In genomic region chr9:127451681-127452480, GRCh38 we compare ENCODE assay signal across 8 cellular contexts.
DNase-seq lines count a peak whose midpoint lies in the region; TF ChIP-seq lines count a peak whose summit lies in the region.

No MANE protein-coding gene starts in this region.

- H3K9me3 ChIP-seq in HEK293 (ENCODE audit: control insufficient read depth, insufficient read depth, low read depth, low read length) = no peaks in the 10 kb centered on the region

- H3K4me3 ChIP-seq in HEK293 (ENCODE audit: low read depth, low read length) = peak overlapping the region; percentile 90
- peak overlapping the region; percentile 90 for H3K4me3 ChIP-seq in coronary artery

- no peaks in the 10 kb centered on the region for H3K4me1 ChIP-seq in HEK293 (ENCODE audit: control insufficient read depth, insufficient read depth, low read length)

- CTCF ChIA-PET in HEK293 (lab: Yijun Ruan, JAX) = interaction anchor here (0.6 to 1.1 kb wide), 3 partner anchors 53 to 283 kb away, joined by 3 read pairs; partner anchors contain the start of gene TOR2A

- peak overlapping the region; percentile 98; the same call in 1 of the 2 replicates for H3K27ac ChIP-seq in HEK293 (ENCODE audit: extremely low read depth, low read depth, low read length)
- peak overlapping the region; percentile 97 to 98 for H3K27ac ChIP-seq in coronary artery

- TF ChIP-seq CTCF in HEK293 (tag by site-specific recombination; IDR thresholded peaks at IDR 0.05) = no peak
- no peak for TF ChIP-seq CTCF in coronary artery (IDR thresholded peaks at IDR 0.05)

- POLR2A ChIA-PET in HEK293 (lab: Yijun Ruan, JAX) = interaction anchor here (0.6 to 4.0 kb wide), 32 partner anchors 10 to 537 kb away, joined by 3 to 46 read pairs (median 4); partner anchors contain the start of genes RALGPS1, SLC2A8, ST6GALNAC6 and TOR2A

- H3K36me3 ChIP-seq in HEK293 (ENCODE audit: control insufficient read depth in 2 of 2, insufficient read depth in 1 of 2, low read length in 2 of 2) = peaks cover 5 to 65% of the 10 kb centered on the region in 2 experiments; a peak in 2 of 3 replicates

- DNase-seq in GM03348 (ENCODE audit: low spot score) = peak; percentile 74
- DNase-seq in NCI-H1105 (lab: John Stamatoyannopoulos, UW) = peak; percentile 38
- peak; percentile 53 for DNase-seq in activated CD4-positive, CD25-positive, alpha-beta regulatory T cell treated with anti-CD3 and anti-CD28 coated beads, Interleukin-2, amount 50 U/mL, for 72 hours
- DNase-seq in coronary artery (ENCODE audit: low spot score) = peak; percentile 84
- DNase-seq in left kidney (ENCODE audit: low read depth, low spot score) = peak; percentile 70
- DNase-seq in stimulated activated CD4-positive, alpha-beta T cell treated with anti-CD3 and anti-CD28 coated beads, Interleukin-2, amount 100 ng/mL, for 24 hours = peak; percentile 59 to 61
- DNase-seq in NCI-H1048 (lab: John Stamatoyannopoulos, UW) = no peak

TF ChIP-seq in HEK293, 187 proteins besides CTCF, POLR2A, EP300 and RAD21 (continues in another document):
- TF ChIP-seq ZNF664 (tag by site-specific recombination; IDR thresholded peaks at IDR 0.05) (no peak), ZNF423 (tag by site-specific recombination; IDR thresholded peaks at IDR 0.05) (no peak), BCL11B (tag by site-specific recombination; IDR thresholded peaks at IDR 0.05; ENCODE audit: low read depth) (0 out of 2 replicates have a peak, but pooled peaks have one; percentile 29), ZSCAN16 (tag by site-specific recombination; IDR thresholded peaks at IDR 0.05) (no peak), ZNF514 (tag by site-specific recombination; IDR thresholded peaks at IDR 0.05) (no peak), ZBTB17 (tag by site-specific recombination; IDR thresholded peaks at IDR 0.05) (peak; percentile 86), ZNF704 (tag by site-specific recombination; IDR thresholded peaks at IDR 0.05) (no peak), ZBTB8A (tag by site-specific recombination; IDR thresholded peaks at IDR 0.05) (no peak), ZFP69B (tag by site-specific recombination; IDR thresholded peaks at IDR 0.05) (0 out of 2 replicates have a peak, but pooled peaks have one; percentile 22), ZNF777 (tag by site-specific recombination; IDR thresholded peaks at IDR 0.05; ENCODE audit: borderline replicate concordance) (0 out of 2 replicates have a peak, but pooled peaks have one; percentile 22), TCF7L2 (IDR thresholded peaks at IDR 0.05; ENCODE audit: borderline replicate concordance, low read depth, low read length) (no peak), ZNF24 (tag by site-specific recombination; IDR thresholded peaks at IDR 0.05) (no peak), BCL11A (tag by site-specific recombination; IDR thresholded peaks at IDR 0.05; ENCODE audit: low read depth) (no peak), ZNF335 (tag by site-specific recombination; conservative IDR thresholded peaks at IDR 0.05) (peak; percentile 94), KLF8 (tag by site-specific recombination; IDR thresholded peaks at IDR 0.05) (no peak), GLI4 (tag by site-specific recombination; IDR thresholded peaks at IDR 0.05) (no peak), GLIS2 (tag by site-specific recombination; IDR thresholded peaks at IDR 0.05) (peak; percentile 78), TRIM28 (IDR thresholded peaks at IDR 0.05; ENCODE audit: borderline replicate concordance, low read length) (no peak), ZNF580 (tag by site-specific recombination; IDR thresholded peaks at IDR 0.05) (no peak), ZNF362 (tag by site-specific recombination; IDR thresholded peaks at IDR 0.05) (no peak), SP2 (tag by site-specific recombination; IDR thresholded peaks at IDR 0.05) (peak; percentile 86), ZNF366 (tag by site-specific recombination; conservative IDR thresholded peaks at IDR 0.05) (peak; percentile 67), KLF1 (tag by site-specific recombination; IDR thresholded peaks at IDR 0.05) (peak; percentile 75), SP7 (tag by site-specific recombination; IDR thresholded peaks at IDR 0.05) (0 out of 2 replicates have a peak, but pooled peaks have one; percentile 31), ZNF701 (tag by site-specific recombination; IDR thresholded peaks at IDR 0.05) (no peak), ZFP37 (tag by site-specific recombination; IDR thresholded peaks at IDR 0.05) (no peak), ZNF501 (tag by site-specific recombination; IDR thresholded peaks at IDR 0.05) (no peak), ZNF747 (tag by site-specific recombination; IDR thresholded peaks at IDR 0.05) (no peak), ZNF843 (tag by site-specific recombination; IDR thresholded peaks at IDR 0.05) (0 out of 2 replicates have a peak, but pooled peaks have one; percentile 25), ZSCAN30 (tag by site-specific recombination; IDR thresholded peaks at IDR 0.05) (no peak; the same call in 1 of the 2 replicates), KLF7 (tag by site-specific recombination; IDR thresholded peaks at IDR 0.05; ENCODE audit: borderline replicate concordance) (peak; percentile 85), HOXA7 (CRISPR knock-in tag; IDR thresholded peaks at IDR 0.05; ENCODE audit: borderline replicate concordance) (no peak), ZNF398 (tag by site-specific recombination; IDR thresholded peaks at IDR 0.05) (peak; percentile 94), ZNF600 (tag by site-specific recombination; IDR thresholded peaks at IDR 0.05) (0 out of 2 replicates have a peak, but pooled peaks have one; percentile 32), ZNF354C (tag by site-specific recombination; IDR thresholded peaks at IDR 0.05; ENCODE audit: borderline replicate concordance, low read depth) (no peak), SALL2 (tag by site-specific recombination; IDR thresholded peaks at IDR 0.05; ENCODE audit: borderline replicate concordance) (no peak), ZBTB48 (tag by site-specific recombination; IDR thresholded peaks at IDR 0.05) (peak; percentile 35; the same call in 1 of the 2 replicates), ZNF350 (tag by site-specific recombination; IDR thresholded peaks at IDR 0.05) (no peak), PATZ1 (tag by site-specific recombination; IDR thresholded peaks at IDR 0.05) (peak; percentile 79)
